1 cellular context compared by ENCODE assay signal in genomic region chr13:113450861-113451620, GRCh38.
A peak's percentile ranks its signal among the peaks of the same experiment; 100 is the strongest.
TF ChIP-seq lines count a peak whose summit lies in the region.

No MANE protein-coding gene starts in this region.

TF ChIP-seq in HepG2, 621 proteins besides CTCF, POLR2A, EP300 and RAD21:
- peak; percentile 36; the same call in 1 of the 2 replicates for TF ChIP-seq ZFX (CRISPR knock-in tag; IDR thresholded peaks at IDR 0.05; ENCODE audit: low read depth)
- TF ChIP-seq PHF20 (CRISPR knock-in tag; IDR thresholded peaks at IDR 0.05) = 0 out of 2 replicates have a peak, but pooled peaks have one; percentile 13
- TF ChIP-seq STAG1 (CRISPR knock-in tag; IDR thresholded peaks at IDR 0.05) = peak; percentile 81
- peak; percentile 53 for TF ChIP-seq ZNF687 (CRISPR knock-in tag; IDR thresholded peaks at IDR 0.05)
- TF ChIP-seq ZNF605 (CRISPR knock-in tag; IDR thresholded peaks at IDR 0.05) = 0 out of 2 replicates have a peak, but pooled peaks have one; percentile 9
- peak; percentile 84 for TF ChIP-seq ZNF7 (CRISPR knock-in tag; IDR thresholded peaks at IDR 0.05)
- peak; percentile 43; the same call in 1 of the 2 replicates for TF ChIP-seq KDM2A (CRISPR knock-in tag; IDR thresholded peaks at IDR 0.05; ENCODE audit: borderline replicate concordance, low read depth)
TF ChIP-seq in HepG2: peak in this region for 7; not testable (repeated sequence) for 614.
